ENCODE assay signal across 8 cellular contexts in the genomic region with DNA sequence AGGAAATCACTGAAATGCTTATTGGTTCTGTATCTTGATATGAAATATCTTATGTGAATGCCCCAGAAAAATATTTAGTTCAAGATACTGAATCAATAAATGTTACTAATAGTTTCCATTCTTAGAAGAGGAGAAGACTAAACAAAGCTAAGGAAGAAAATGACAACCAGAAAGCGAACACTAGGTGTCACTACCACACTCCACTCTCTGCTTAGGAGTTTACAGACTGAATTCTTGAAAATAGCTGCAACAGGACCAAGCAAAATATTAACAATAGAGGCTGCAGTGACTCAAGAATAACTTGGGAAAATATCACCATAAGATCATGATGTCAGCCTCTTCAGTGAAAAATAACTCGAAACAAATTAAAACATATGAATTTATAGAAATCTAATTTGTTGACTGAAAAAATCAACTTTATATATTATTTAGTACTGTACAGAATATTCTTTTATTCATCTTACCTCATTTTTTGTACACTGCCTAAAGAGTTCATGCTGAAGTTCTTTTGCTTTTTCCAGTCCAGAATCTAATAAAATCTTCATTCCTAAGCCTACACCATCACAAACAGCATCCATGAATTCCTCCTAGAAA.
DNase-seq lines count a peak whose midpoint lies in the region; ATAC-seq and TF ChIP-seq lines count a peak whose summit lies in the region.

No MANE protein-coding gene starts in this region.

- H3K56ac ChIP-seq in H9 (ENCODE audit: insufficient read length, low read depth, low read length) = no peak overlapping the region

- H3K79me2 ChIP-seq in H9 (ENCODE audit: insufficient read depth, low read length) (no peaks in the 10 kb centered on the region), OCI-LY3 (ENCODE audit: low read length) (no peaks in the 10 kb centered on the region)

- H3K27ac Mint-ChIP-seq in H9 = no peak overlapping the region

- no peaks in the 10 kb centered on the region for H3K79me1 ChIP-seq in H9 (ENCODE audit: insufficient read depth, low read depth, low read length, poor library complexity, severe bottlenecking)

- no peaks in the 10 kb centered on the region for H3K9me3 Mint-ChIP-seq in H9

- no peaks in the 10 kb centered on the region for H4K20me1 ChIP-seq in H9 (ENCODE audit: control insufficient read depth, insufficient read depth, insufficient read length)
- H4K20me1 ChIP-seq in OCI-LY3 (ENCODE audit: insufficient read depth, low read length) = no peaks in the 10 kb centered on the region

- no peak overlapping the region for H3K4me2 ChIP-seq in H9 (ENCODE audit: insufficient read depth, insufficient read length, low read length)
- H3K4me2 ChIP-seq in OCI-LY3 (ENCODE audit: low read length) = no peak overlapping the region

- no peak overlapping the region for H3K9ac ChIP-seq in H9 (ENCODE audit: extremely low read depth, insufficient read length, low read length)
- H3K9ac ChIP-seq in OCI-LY3 (ENCODE audit: low read length) = no peak overlapping the region

- no peak overlapping the region for H3K4ac ChIP-seq in H9 (ENCODE audit: low read depth, low read length)

- H3K23me2 ChIP-seq in H9 (ENCODE audit: insufficient read length, low read depth, low read length, poor library complexity, severe bottlenecking) = no peaks in the 10 kb centered on the region

- H3K4me1 ChIP-seq in H9 (ENCODE audit: insufficient read depth, low read length) (peaks cover 4% of the 10 kb centered on the region; the same call in 1 of the 2 replicates), OCI-LY3 (ENCODE audit: low read length) (peaks cover 27% of the 10 kb centered on the region)

- no peak for ATAC-seq in HG02981 (IDR thresholded peaks at IDR 0.05; ENCODE audit: unreplicated experiment)

- no peak overlapping the region for H3T11ph ChIP-seq in H9 (ENCODE audit: low read length)

- no peak overlapping the region for H3K18ac ChIP-seq in H9 (ENCODE audit: insufficient read length, low read depth, low read length)

- H3K9me3 ChIP-seq in H9 (ENCODE audit: control insufficient read depth, low read depth, low read length) = no peaks in the 10 kb centered on the region
- no peaks in the 10 kb centered on the region for H3K9me3 ChIP-seq in OCI-LY3 (ENCODE audit: insufficient read depth, low read length)

- no peak overlapping the region for H2BK120ac ChIP-seq in H9 (ENCODE audit: low read depth, low read length, poor library complexity, severe bottlenecking)

- H3K27me3 ChIP-seq in H9 (ENCODE audit: insufficient read depth, low read length) (no peaks in the 10 kb centered on the region), OCI-LY3 (ENCODE audit: low read depth, low read length) (no peaks in the 10 kb centered on the region)

- H3K27me3 Mint-ChIP-seq in H9 (ENCODE audit: low read depth) = no peaks in the 10 kb centered on the region

- peaks cover 15 to 17% of the 10 kb centered on the region in 2 experiments for H3K4me1 Mint-ChIP-seq in H9

- no peak overlapping the region for H3K4me3 ChIP-seq in OCI-LY3 (ENCODE audit: low read length)
- no peak overlapping the region for H3K4me3 ChIP-seq in coronary artery

- H2AK5ac ChIP-seq in H9 (ENCODE audit: insufficient read length, low read length) = no peak overlapping the region

- no peak overlapping the region for H4K8ac ChIP-seq in H9 (replicated peaks; ENCODE audit: insufficient read length, low read depth, low read length)

- peak; percentile 77 for TF ChIP-seq CTCF in H9 (conservative IDR thresholded peaks at IDR 0.05)
- peak; percentile 92 for TF ChIP-seq CTCF in OCI-LY3 (IDR thresholded peaks at IDR 0.05; ENCODE audit: low read depth, low read length)
- TF ChIP-seq CTCF in coronary artery (IDR thresholded peaks at IDR 0.05) = peak; percentile 41

- H4K91ac ChIP-seq in H9 (ENCODE audit: insufficient read length, low read depth, low read length) = no peak overlapping the region

- H4K5ac ChIP-seq in H9 (ENCODE audit: insufficient read length, low read depth, low read length) = no peak overlapping the region

- WGBS in H9 (ENCODE audit: extremely low coverage, insufficient read length, low lambda C conversion rate) = no CpG with 5 or more reads among the region's 2 CpGs

- H3K4me3 Mint-ChIP-seq in H9 = no peak overlapping the region

- H2BK20ac ChIP-seq in H9 (ENCODE audit: low read depth, low read length, poor library complexity, severe bottlenecking) = no peak overlapping the region

- H3K36me3 Mint-ChIP-seq in H9 (ENCODE audit: insufficient read depth in 1 of 3, low read depth in 3 of 3) = peaks cover 4 to 40% (median 14%) of the 10 kb centered on the region in 3 experiments; a peak in 6 of 7 replicates

- peaks cover 22% of the 10 kb centered on the region for H3K36me3 ChIP-seq in OCI-LY3 (replicated peaks; ENCODE audit: low read depth, low read length)

- no peak overlapping the region for H3K14ac ChIP-seq in H9 (ENCODE audit: insufficient read depth, low read length)

- H3K27ac ChIP-seq in H9 (ENCODE audit: insufficient read length, low read depth, low read length) (no peak overlapping the region), OCI-LY3 (ENCODE audit: low read length) (no peak overlapping the region), coronary artery (no peak overlapping the region)

- H2AFZ ChIP-seq in H9 (ENCODE audit: low read length) (no peak overlapping the region), OCI-LY3 (ENCODE audit: low read depth, low read length) (no peak overlapping the region)

- no peak overlapping the region for H2BK12ac ChIP-seq in H9 (ENCODE audit: insufficient read length, low read depth, low read length)

- peak; percentile 52 for DNase-seq in DMS153 treated with DMSO at 0.1 percent for 48 hours (lab: John Stamatoyannopoulos, UW; ENCODE audit: unreplicated experiment)
- DNase-seq in DMS153 (lab: John Stamatoyannopoulos, UW) = no peak
- DNase-seq in H9 = no peak
- DNase-seq in coronary artery (ENCODE audit: low spot score) = no peak
- DNase-seq in middle frontal gyrus (ENCODE audit: extremely low spot score, low spot score) = peak; percentile 36
- DNase-seq in GOT3 (lab: John Stamatoyannopoulos, UW) = no peak

- no peak overlapping the region for H2BK5ac ChIP-seq in H9 (ENCODE audit: insufficient read length, low read length)

- H3K23ac ChIP-seq in H9 (ENCODE audit: insufficient read length, low read depth, low read length) = no peak overlapping the region

- H2BK15ac ChIP-seq in H9 (ENCODE audit: low read depth, low read length) = no peak overlapping the region

Comparison
In these comparisons a context has a peak if more than half of its experiments do, and no peak if none do; other contexts are left out.
1. DNase-seq: peak in DMS153 treated with DMSO at 0.1 percent for 48 hours (single experiment) and middle frontal gyrus (single experiment); none in DMS153 (single experiment), H9 (single experiment), coronary artery (single experiment) and GOT3 (single experiment).
2. CTCF ChIP-seq: peak in every context shown above with its lines; median percentile 92 in OCI-LY3; 77 in H9; 41 in coronary artery.